In the genomic region with DNA sequence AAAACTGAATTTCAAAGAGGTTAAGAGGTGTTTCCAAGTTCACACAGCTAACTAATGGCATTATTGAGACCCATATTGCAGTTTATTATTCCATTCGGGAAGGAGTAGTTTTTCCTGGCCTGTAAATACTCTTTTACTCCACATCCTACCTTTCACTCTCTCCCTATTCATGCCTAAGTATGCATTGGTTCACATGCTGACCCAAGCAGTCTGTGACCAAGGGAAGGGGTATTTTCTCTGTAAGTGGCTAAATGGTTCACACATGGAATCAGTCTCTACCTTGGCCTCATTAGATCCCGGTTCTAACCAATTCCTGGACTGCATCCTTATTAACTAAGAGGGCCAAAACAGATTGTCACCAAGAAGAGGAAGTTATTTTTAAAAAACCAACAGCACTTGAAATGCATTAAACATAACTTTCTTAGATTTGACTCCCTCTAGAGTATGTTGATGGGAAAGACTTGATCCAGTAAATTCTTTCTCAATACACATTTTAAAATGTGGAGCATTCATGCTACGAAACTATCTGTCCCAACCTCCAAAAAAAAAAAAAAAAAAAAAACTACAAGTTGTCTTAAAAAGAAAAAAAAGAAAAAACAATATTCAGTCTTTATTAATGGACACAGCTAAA, we compare ENCODE assay signal across 9 cellular contexts. TPM values are rescaled to one million over a fixed set of nuclear protein-coding genes. Genes with fewer than 3 reads are reported as not detected.
DNase-seq lines count a peak whose midpoint lies in the region; ATAC-seq and TF ChIP-seq lines count a peak whose summit lies in the region.
"Had no signal": no experiment of that assay in that cellular context is flagged by ENCODE, and none has a peak within 500 bp of the region (broad histone marks: within the 10 kb centered on the region; RNA-seq: fewer than 3 reads in every experiment).

No MANE protein-coding gene starts in this region.

- H3K4me2 ChIP-seq in OCI-LY7 (ENCODE audit: low read length): no peak overlapping the region
- no peak overlapping the region for H3K4me2 ChIP-seq in osteoblast (ENCODE audit: insufficient read depth, low read length)

- POLR2A ChIA-PET in OCI-LY7 (lab: Charles Lee): interaction anchor here (0.7 to 1.0 kb wide), 2 partner anchors 29 to 88 kb away, joined by 5 read pairs; no protein-coding TSS in a partner anchor

- no peak for ATAC-seq in GM18861 (IDR thresholded peaks at IDR 0.05; ENCODE audit: unreplicated experiment)
- ATAC-seq in stimulated activated naive CD8-positive, alpha-beta T cell treated with anti-CD3 and anti-CD28 coated beads, Interleukin-15, Interleukin-2, amounts not matched to agents 100 U/mL and 50 U/mL, for 24 hours: no peak

- BruUV-seq in OCI-LY7 (replicated peaks; lab: Mats Ljungman, UMichigan): no TSS peak

- no peak overlapping the region for H3K27ac ChIP-seq in OCI-LY7 (ENCODE audit: low read depth, low read length, poor library complexity, severe bottlenecking)
- H3K27ac ChIP-seq in endodermal cell (ENCODE audit: low read depth, low read length): no peak overlapping the region
- no peak overlapping the region for H3K27ac ChIP-seq in osteoblast (ENCODE audit: low read depth, low read length)

- no peaks in the 10 kb centered on the region for H3K9me3 Mint-ChIP-seq in endodermal cell
- H3K9me3 Mint-ChIP-seq: dendritic cell treated with granulocyte-macrophage colony-stimulating factor and Interleukin-4, amounts not matched to agents 40 ng/mL and 50 ng/mL, for 4 days had no signal

- CTCF ChIA-PET in OCI-LY7 (lab: Charles Lee; ENCODE audit: unreplicated experiment): no interaction called here

- H3K27me3 Mint-ChIP-seq in endodermal cell (ENCODE audit: insufficient read depth): peaks cover 9% of the 10 kb centered on the region

- no peaks in the 10 kb centered on the region for H3K36me3 Mint-ChIP-seq in endodermal cell (ENCODE audit: low read depth)

- H3K36me3 ChIP-seq in GM06990 (ENCODE audit: control insufficient read depth, insufficient read depth, low read length) (no peaks in the 10 kb centered on the region), OCI-LY7 (ENCODE audit: insufficient read depth, low read length) (no peaks in the 10 kb centered on the region), endodermal cell (ENCODE audit: control insufficient read depth, insufficient read depth, low read length) (no peaks in the 10 kb centered on the region), osteoblast (ENCODE audit: insufficient read depth, low read length) (no peaks in the 10 kb centered on the region)

- H3K27ac Mint-ChIP-seq in endodermal cell: no peak overlapping the region
- H3K27ac Mint-ChIP-seq: dendritic cell treated with granulocyte-macrophage colony-stimulating factor and Interleukin-4, amounts not matched to agents 40 ng/mL and 50 ng/mL, for 4 days had no signal

- H3K4me3 Mint-ChIP-seq in endodermal cell: no peak overlapping the region
- H3K4me3 Mint-ChIP-seq: dendritic cell treated with granulocyte-macrophage colony-stimulating factor and Interleukin-4, amounts not matched to agents 40 ng/mL and 50 ng/mL, for 4 days had no signal

- no peak overlapping the region for H3K4me3 ChIP-seq in GM06990 (replicated peaks; ENCODE audit: low read depth, low read length)
- no peak overlapping the region for H3K4me3 ChIP-seq in OCI-LY7 (ENCODE audit: low read depth, low read length, poor library complexity, severe bottlenecking)
- H3K4me3 ChIP-seq in endodermal cell (ENCODE audit: low read length): no peak overlapping the region
- no peak overlapping the region for H3K4me3 ChIP-seq in osteoblast (ENCODE audit: insufficient read depth, low read length)

- 89 to 100% methylated on average over 1 to 2 of the region's 3 CpGs for WGBS in endodermal cell (ENCODE audit: insufficient coverage in 1 of 2, insufficient read length in 1 of 2), 2 experiments

- DNase-seq in GM06990 (ENCODE audit: extremely low read depth, insufficient read length) (no peak), OCI-LY7 (ENCODE audit: low spot score) (no peak), endodermal cell (no peak), osteoblast (ENCODE audit: insufficient read length, low spot score, missing footprints) (peak; percentile 44), superior temporal gyrus (ENCODE audit: extremely low spot score) (no peak)
- no peak for DNase-seq in activated CD4-positive, alpha-beta T cell treated with anti-CD3 and anti-CD28 coated beads for 48 hours
- DNase-seq in stimulated activated naive CD8-positive, alpha-beta T cell treated with anti-CD3 and anti-CD28 coated beads, Interleukin-15, Interleukin-2, amounts not matched to agents 100 U/mL and 50 U/mL, for 24 hours: no peak

- H2AFZ ChIP-seq in OCI-LY7 (ENCODE audit: low read length) (no peak overlapping the region), osteoblast (ENCODE audit: low read length) (no peak overlapping the region)

- TF ChIP-seq CTCF in GM06990 (IDR thresholded peaks at IDR 0.05; ENCODE audit: insufficient read depth, low read length, poor library complexity, severe bottlenecking) (peak; percentile 22), OCI-LY7 (conservative IDR thresholded peaks at IDR 0.05; ENCODE audit: low read length) (peak; percentile 39), endodermal cell (conservative IDR thresholded peaks at IDR 0.05) (peak; percentile 72), osteoblast (IDR thresholded peaks at IDR 0.05; ENCODE audit: extremely low read depth, low read depth, low read length) (peak; percentile 53)

- intact Hi-C loops in OCI-LY7 (cut with micrococcal nuclease; ENCODE audit: unreplicated experiment): no loop called here

- peaks cover 17% of the 10 kb centered on the region for H3K4me1 Mint-ChIP-seq in endodermal cell

- H3K9ac ChIP-seq in endodermal cell (ENCODE audit: extremely low read depth, low read length, poor library complexity, severe bottlenecking): no peak overlapping the region

- H3K9me2 ChIP-seq in OCI-LY7 (ENCODE audit: insufficient read depth, low read length): no peaks in the 10 kb centered on the region

- H3K27me3 ChIP-seq in GM06990 (replicated peaks; ENCODE audit: control insufficient read depth, insufficient read depth, low read length) (no peaks in the 10 kb centered on the region), endodermal cell (ENCODE audit: control insufficient read depth, insufficient read depth, low read length, poor library complexity, severe bottlenecking) (no peaks in the 10 kb centered on the region), osteoblast (ENCODE audit: insufficient read depth, low read length) (no peaks in the 10 kb centered on the region)

- H3K9me3 ChIP-seq in OCI-LY7 (ENCODE audit: low read length): no peaks in the 10 kb centered on the region
- H3K9me3 ChIP-seq in endodermal cell (ENCODE audit: control insufficient read depth, low read length): no peaks in the 10 kb centered on the region
- no peaks in the 10 kb centered on the region for H3K9me3 ChIP-seq in osteoblast (ENCODE audit: low read depth, low read length)

- H3K79me2 ChIP-seq in OCI-LY7 (ENCODE audit: insufficient read depth, low read depth, low read length): no peaks in the 10 kb centered on the region
- H3K79me2 ChIP-seq in osteoblast (ENCODE audit: insufficient read depth, low read length): no peaks in the 10 kb centered on the region

- H4K20me1 ChIP-seq in OCI-LY7 (ENCODE audit: insufficient read depth, low read length) (no peaks in the 10 kb centered on the region), osteoblast (ENCODE audit: insufficient read depth, low read length) (no peaks in the 10 kb centered on the region)

- no peaks in the 10 kb centered on the region for H3K4me1 ChIP-seq in OCI-LY7 (ENCODE audit: insufficient read depth, low read length, poor library complexity, severe bottlenecking)
- H3K4me1 ChIP-seq in endodermal cell (ENCODE audit: control insufficient read depth, insufficient read depth, low read length): no peaks in the 10 kb centered on the region
- H3K4me1 ChIP-seq in osteoblast (ENCODE audit: insufficient read depth, low read length): peaks cover 12% of the 10 kb centered on the region

RNA-seq across cellular contexts. Expression of a gene that starts 17.8 kb away (rescaled TPM):
- not detected in 2 replicates for total RNA-seq in OCI-LY7 (2014; rRNA removed; shearing (Covaris generic))
- total RNA-seq in OCI-LY7 (2022) (not detected in 2 replicates), endodermal cell (under 1 TPM; 0.20 to 0.31 TPM), osteoblast (1.8 and 2.4 TPM in 2 replicates)
- polyA plus RNA-seq in endodermal cell (2013, experiment 1 of 2): 50.2 TPM
- 46.7 TPM for polyA plus RNA-seq in endodermal cell (2013, experiment 2 of 2)

Comparison
In these comparisons a context has a peak if more than half of its experiments do, and no peak if none do; other contexts are left out.
1. CTCF ChIP-seq: peak in every context shown above with its lines; median percentile 72 in endodermal cell; 53 in osteoblast; 39 in OCI-LY7; 22 in GM06990.